In genomic region chr16:64375386-64375980, GRCh38 we compare ENCODE assay signal across 19 cellular contexts.
DNase-seq lines count a peak whose midpoint lies in the region; ATAC-seq and TF ChIP-seq lines count a peak whose summit lies in the region.
"Had no signal": no experiment of that assay in that cellular context is flagged by ENCODE, and none has a peak within 500 bp of the region (broad histone marks: within the 10 kb centered on the region; RNA-seq: fewer than 3 reads in every experiment).

No MANE protein-coding gene starts in this region.

- no peak overlapping the region for H2BK120ac ChIP-seq in mesenchymal stem cell (ENCODE audit: low read depth, low read length)

- no peak overlapping the region for H3K27ac Mint-ChIP-seq in activated CD4-positive, alpha-beta T cell treated with anti-CD3 and anti-CD28 coated beads, Interleukin-2, amount 10 ng/mL, durations not matched to agents 24 days and 14 days
- H3K27ac Mint-ChIP-seq in natural killer cell treated with Interleukin-12 subunit alpha and Interleukin-12 subunit beta and Interleukin-15 and Interleukin-18, amount 100 ng/mL, for 72 hours: no peak overlapping the region

- H3K23ac ChIP-seq in mesenchymal stem cell (ENCODE audit: low read length in 2 of 2): no peak overlapping the region

- H3K4me1 ChIP-seq in mesenchymal stem cell (ENCODE audit: control insufficient read depth, insufficient read depth, low read depth, low read length): no peaks in the 10 kb centered on the region
- H3K4me1 ChIP-seq: BLaER1 treated with 17β-estradiol and CSF1 and Interleukin-3, amounts not matched to agents 10 nM and 100 nM; HAP-1 had no signal

- no peak overlapping the region for H4K91ac ChIP-seq in mesenchymal stem cell (ENCODE audit: low read length)

- no peak overlapping the region for H3K4ac ChIP-seq in mesenchymal stem cell (ENCODE audit: low read depth in 1 of 2, low read length in 2 of 2)

- H3K9me3 ChIP-seq in mesenchymal stem cell (ENCODE audit: control insufficient read depth, low read length): no peaks in the 10 kb centered on the region
- H3K9me3 ChIP-seq: HAP-1 had no signal

- DNase-seq in activated CD4-positive, alpha-beta T cell treated with anti-CD3 and anti-CD28 coated beads, Interleukin-2, amount 10 ng/mL, durations not matched to agents 24 days and 14 days: peak; percentile 6
- no peak for DNase-seq in activated CD4-positive, alpha-beta T cell treated with anti-CD3 and anti-CD28 coated beads for 4 hours
- DNase-seq in astrocyte of the hippocampus (ENCODE audit: low read depth, low spot score): peak; percentile 41
- no peak for DNase-seq in mesenchymal stem cell
- no peak for DNase-seq in OCI-M2 (lab: John Stamatoyannopoulos, UW; ENCODE audit: unreplicated experiment)
- no peak for DNase-seq in natural killer cell treated with Interleukin-12 subunit alpha and Interleukin-12 subunit beta and Interleukin-15 and Interleukin-18, amount 100 ng/mL, for 72 hours (ENCODE audit: low spot score)
- no peak for DNase-seq in mucosa of gallbladder (ENCODE audit: low spot score)
- DNase-seq: DMS 273 treated with DMSO at 0.1 percent for 48 hours, EL, NCI-H1105 treated with DMSO at 0.1 percent for 48 hours, NCI-H187, NCI-H2171, NCI-H510A treated with DMSO at 0.1 percent for 48 hours, SHP77 treated with DMSO at 0.1 percent for 48 hours had no signal

- no peaks in the 10 kb centered on the region for H3K27me3 ChIP-seq in mesenchymal stem cell (ENCODE audit: control insufficient read depth in 1 of 2, insufficient read depth in 1 of 2, low read length in 2 of 2)
- H3K27me3 ChIP-seq: BLaER1 treated with 17β-estradiol and CSF1 and Interleukin-3, amounts not matched to agents 10 nM and 100 nM had no signal

- no peak overlapping the region for H2BK15ac ChIP-seq in mesenchymal stem cell (ENCODE audit: low read depth, poor library complexity, severe bottlenecking)

- H3K14ac ChIP-seq in mesenchymal stem cell (ENCODE audit: low read length in 2 of 2): no peak overlapping the region

- H2AK5ac ChIP-seq in mesenchymal stem cell (ENCODE audit: low read length, severe bottlenecking): no peak overlapping the region

- H3K18ac ChIP-seq in mesenchymal stem cell (ENCODE audit: low read depth in 1 of 2, low read length in 2 of 2): no peak overlapping the region

- intact Hi-C loops in activated CD4-positive, alpha-beta T cell treated with anti-CD3 and anti-CD28 coated beads, Interleukin-2, amount 10 ng/mL, durations not matched to agents 24 days and 14 days (cut with micrococcal nuclease): no loop called here

- no peak overlapping the region for H3K4me3 ChIP-seq in mesenchymal stem cell (ENCODE audit: insufficient read depth in 1 of 2, low read depth in 1 of 2, low read length in 2 of 2)
- H3K4me3 ChIP-seq: BLaER1 treated with 17β-estradiol and CSF1 and Interleukin-3, amounts not matched to agents 10 nM and 100 nM; HAP-1 had no signal

- H3K9me3 Mint-ChIP-seq in activated CD4-positive, alpha-beta T cell treated with anti-CD3 and anti-CD28 coated beads, Interleukin-2, amount 10 ng/mL, durations not matched to agents 24 days and 14 days: peaks cover 9% of the 10 kb centered on the region
- H3K9me3 Mint-ChIP-seq in natural killer cell treated with Interleukin-12 subunit alpha and Interleukin-12 subunit beta and Interleukin-15 and Interleukin-18, amount 100 ng/mL, for 72 hours: peaks cover 11% of the 10 kb centered on the region

- WGBS in mesenchymal stem cell: 21% methylated on average over 1 of the region's 3 CpGs

- H4K8ac ChIP-seq in mesenchymal stem cell (ENCODE audit: low read length): no peak overlapping the region

- H3K9ac ChIP-seq in mesenchymal stem cell (ENCODE audit: low read length): peak overlapping the region; percentile 8
- H3K9ac ChIP-seq: BLaER1 treated with 17β-estradiol and CSF1 and Interleukin-3, amounts not matched to agents 10 nM and 100 nM had no signal

- H2AFZ ChIP-seq in mesenchymal stem cell (ENCODE audit: low read depth, low read length): no peak overlapping the region

- no peaks in the 10 kb centered on the region for H3K27me3 Mint-ChIP-seq in activated CD4-positive, alpha-beta T cell treated with anti-CD3 and anti-CD28 coated beads, Interleukin-2, amount 10 ng/mL, durations not matched to agents 24 days and 14 days
- H3K27me3 Mint-ChIP-seq in natural killer cell treated with Interleukin-12 subunit alpha and Interleukin-12 subunit beta and Interleukin-15 and Interleukin-18, amount 100 ng/mL, for 72 hours: no peaks in the 10 kb centered on the region

- no peaks in the 10 kb centered on the region for H3K36me3 ChIP-seq in mesenchymal stem cell (ENCODE audit: control insufficient read depth in 1 of 2, insufficient read depth in 2 of 2, low read depth in 1 of 2, low read length in 2 of 2)
- H3K36me3 ChIP-seq: BLaER1 treated with 17β-estradiol and CSF1 and Interleukin-3, amounts not matched to agents 10 nM and 100 nM; HAP-1 had no signal

- H3K36me3 Mint-ChIP-seq in activated CD4-positive, alpha-beta T cell treated with anti-CD3 and anti-CD28 coated beads, Interleukin-2, amount 10 ng/mL, durations not matched to agents 24 days and 14 days (ENCODE audit: low read depth): no peaks in the 10 kb centered on the region
- no peaks in the 10 kb centered on the region for H3K36me3 Mint-ChIP-seq in natural killer cell treated with Interleukin-12 subunit alpha and Interleukin-12 subunit beta and Interleukin-15 and Interleukin-18, amount 100 ng/mL, for 72 hours

- no peaks in the 10 kb centered on the region for H3K79me1 ChIP-seq in mesenchymal stem cell (replicated peaks; ENCODE audit: low read length, poor library complexity, severe bottlenecking)

- H3K4me3 Mint-ChIP-seq in activated CD4-positive, alpha-beta T cell treated with anti-CD3 and anti-CD28 coated beads, Interleukin-2, amount 10 ng/mL, durations not matched to agents 24 days and 14 days: no peak overlapping the region
- no peak overlapping the region for H3K4me3 Mint-ChIP-seq in natural killer cell treated with Interleukin-12 subunit alpha and Interleukin-12 subunit beta and Interleukin-15 and Interleukin-18, amount 100 ng/mL, for 72 hours

- no peak overlapping the region for H2BK12ac ChIP-seq in mesenchymal stem cell (ENCODE audit: low read length in 2 of 2)

- no peaks in the 10 kb centered on the region for H3K4me1 Mint-ChIP-seq in activated CD4-positive, alpha-beta T cell treated with anti-CD3 and anti-CD28 coated beads, Interleukin-2, amount 10 ng/mL, durations not matched to agents 24 days and 14 days
- H3K4me1 Mint-ChIP-seq in natural killer cell treated with Interleukin-12 subunit alpha and Interleukin-12 subunit beta and Interleukin-15 and Interleukin-18, amount 100 ng/mL, for 72 hours (ENCODE audit: low read depth in 2 of 2): no peaks in the 10 kb centered on the region

- no peak overlapping the region for H2BK5ac ChIP-seq in mesenchymal stem cell (ENCODE audit: low read depth, low read length, poor library complexity, severe bottlenecking)

- no peak for ATAC-seq in SK-N-SH treated with all-trans-retinoic acid at 6 μM for 48 hours
- ATAC-seq in natural killer cell treated with Interleukin-12 subunit alpha and Interleukin-12 subunit beta and Interleukin-15 and Interleukin-18, amount 100 ng/mL, for 72 hours: no peak
- ATAC-seq: HepG2 had no signal

- no peak overlapping the region for H3K27ac ChIP-seq in mesenchymal stem cell (ENCODE audit: low read length, poor library complexity, severe bottlenecking)
- H3K27ac ChIP-seq: 22Rv1; BLaER1 treated with 17β-estradiol and CSF1 and Interleukin-3, amounts not matched to agents 10 nM and 100 nM had no signal

- no peak overlapping the region for H3K4me2 ChIP-seq in mesenchymal stem cell (ENCODE audit: low read length, poor library complexity, severe bottlenecking)
- H3K4me2 ChIP-seq: BLaER1 treated with 17β-estradiol and CSF1 and Interleukin-3, amounts not matched to agents 10 nM and 100 nM had no signal

TF ChIP-seq in SK-N-SH treated with all-trans-retinoic acid at 6 μM for 48 hours, 23 proteins besides CTCF, POLR2A, EP300 and RAD21 (continues in another document):
- TF ChIP-seq TSHZ2 (CRISPR knock-in tag; IDR thresholded peaks at IDR 0.05) (no peak), POU6F1 (CRISPR knock-in tag; IDR thresholded peaks at IDR 0.05; ENCODE audit: borderline replicate concordance, low read depth) (no peak), RARB (CRISPR knock-in tag; IDR thresholded peaks at IDR 0.05) (no peak)

Comparison
In these comparisons a context has a peak if more than half of its experiments do, and no peak if none do; other contexts are left out.
1. DNase-seq: peak in activated CD4-positive, alpha-beta T cell treated with anti-CD3 and anti-CD28 coated beads, Interleukin-2, amount 10 ng/mL, durations not matched to agents 24 days and 14 days (single experiment) and astrocyte of the hippocampus (single experiment); none in activated CD4-positive, alpha-beta T cell treated with anti-CD3 and anti-CD28 coated beads for 4 hours (0 of 2), mesenchymal stem cell (single experiment), OCI-M2 (single experiment), natural killer cell treated with Interleukin-12 subunit alpha and Interleukin-12 subunit beta and Interleukin-15 and Interleukin-18, amount 100 ng/mL, for 72 hours (single experiment) and mucosa of gallbladder (single experiment).